21 cellular contexts compared by ENCODE assay signal in genomic region chr7:90538405-90538804, GRCh38.
"Had no signal": no experiment of that assay in that cellular context is flagged by ENCODE, and none has a peak within 500 bp of the region (broad histone marks: within the 10 kb centered on the region; RNA-seq: fewer than 3 reads in every experiment).

No MANE protein-coding gene starts in this region.

- DNase-seq: colonic mucosa; cortex of kidney; dermis blood vessel endothelial cell; dorsolateral prefrontal cortex; effector CD4-positive, alpha-beta T cell; effector CD8-positive, alpha-beta T cell; effector memory CD4-positive, alpha-beta T cell; effector memory CD8-positive, alpha-beta T cell; endodermal cell; erythroblast; esophagus squamous epithelium; foreskin fibroblast; foreskin keratinocyte; foreskin melanocyte; gastrocnemius medialis; glutamatergic neuron; head of caudate nucleus; heart left ventricle; heart right ventricle had no signal

- ATAC-seq: effector memory CD8-positive, alpha-beta T cell; esophagus mucosa; foreskin keratinocyte; gastrocnemius medialis; gastroesophageal sphincter; heart left ventricle; heart right ventricle had no signal
